19 cellular contexts compared by ENCODE assay signal in genomic region chrX:136658151-136658550, GRCh38. TPM values are rescaled to one million over a fixed set of nuclear protein-coding genes. Genes with fewer than 3 reads are reported as not detected.
A peak's percentile ranks its signal among the peaks of the same experiment; 100 is the strongest.
DNase-seq lines count a peak whose midpoint lies in the region; ATAC-seq lines count a peak whose summit lies in the region.
"Had no signal": no experiment of that assay in that cellular context is flagged by ENCODE, and none has a peak within 500 bp of the region (broad histone marks: within the 10 kb centered on the region; RNA-seq: fewer than 3 reads in every experiment).

No MANE protein-coding gene starts in this region.

- ATAC-seq in T-helper 17 cell (peak; percentile 32), GM21515 (IDR thresholded peaks at IDR 0.05; ENCODE audit: unreplicated experiment) (no peak), GM19463 (IDR thresholded peaks at IDR 0.05; ENCODE audit: unreplicated experiment) (no peak)
- peak; percentile 21 for ATAC-seq in activated naive CD8-positive, alpha-beta T cell treated with anti-CD3 and anti-CD28 coated beads, Interleukin-2, amount 10 ng/mL, durations not matched to agents 7 days and 5 days (ENCODE audit: low read depth)

- H3K36me3 Mint-ChIP-seq in CD4-positive, alpha-beta memory T cell: peaks cover 68 to 91% of the 10 kb centered on the region in 2 donors
- H3K36me3 Mint-ChIP-seq in T-helper 17 cell (ENCODE audit: low read depth): peaks cover 20% of the 10 kb centered on the region
- peaks cover 27% of the 10 kb centered on the region for H3K36me3 Mint-ChIP-seq in activated naive CD8-positive, alpha-beta T cell treated with anti-CD3 and anti-CD28 coated beads, Interleukin-2, amount 10 ng/mL, durations not matched to agents 7 days and 5 days

- H3K27me3 Mint-ChIP-seq in CD4-positive, alpha-beta memory T cell: no peaks in the 10 kb centered on the region
- no peaks in the 10 kb centered on the region for H3K27me3 Mint-ChIP-seq in T-helper 17 cell
- H3K27me3 Mint-ChIP-seq in activated naive CD8-positive, alpha-beta T cell treated with anti-CD3 and anti-CD28 coated beads, Interleukin-2, amount 10 ng/mL, durations not matched to agents 7 days and 5 days: no peaks in the 10 kb centered on the region

- H3K4me2 ChIP-seq in BLaER1: peak overlapping the region; percentile 46

- H4K20me1 ChIP-seq in BLaER1: no peaks in the 10 kb centered on the region; the same call in 1 of the 2 replicates

- H3K36me3 ChIP-seq in BLaER1 (no peaks in the 10 kb centered on the region), MG63 (no peaks in the 10 kb centered on the region)
- H3K36me3 ChIP-seq in CD4-positive, alpha-beta memory T cell (ENCODE audit: insufficient read depth, low read length): peaks cover 50% of the 10 kb centered on the region
- H3K36me3 ChIP-seq: cardiac muscle cell, right atrium auricular region, tibial artery had no signal

- H3K9me3 ChIP-seq in BLaER1 (no peaks in the 10 kb centered on the region), T-helper 17 cell (ENCODE audit: control insufficient read depth, low read length, poor library complexity, severe bottlenecking) (no peaks in the 10 kb centered on the region), MG63 (no peaks in the 10 kb centered on the region)
- H3K9me3 ChIP-seq in CD4-positive, alpha-beta memory T cell (ENCODE audit: control insufficient read depth in 1 of 2, low read length in 2 of 2): no peaks in the 10 kb centered on the region
- H3K9me3 ChIP-seq: right atrium auricular region, tibial artery had no signal

- H3K4me3 Mint-ChIP-seq in CD4-positive, alpha-beta memory T cell: peak overlapping the region; percentile 81 to 99 (median 97)
- H3K4me3 Mint-ChIP-seq in T-helper 17 cell: peak overlapping the region; percentile 96
- peak overlapping the region; percentile 65 for H3K4me3 Mint-ChIP-seq in activated naive CD8-positive, alpha-beta T cell treated with anti-CD3 and anti-CD28 coated beads, Interleukin-2, amount 10 ng/mL, durations not matched to agents 7 days and 5 days
- H3K4me3 Mint-ChIP-seq: H9 had no signal

- peaks cover 7% of the 10 kb centered on the region for H3K4me1 ChIP-seq in BLaER1
- peaks cover 99% of the 10 kb centered on the region for H3K4me1 ChIP-seq in CD4-positive, alpha-beta memory T cell (ENCODE audit: insufficient read depth, low read length)
- H3K4me1 ChIP-seq: right atrium auricular region, tibial artery had no signal

- DNase-seq in CD4-positive, alpha-beta memory T cell: peak in 1 of 5 donors; percentile 41
- no peak for DNase-seq in T-helper 17 cell
- DNase-seq in activated naive CD8-positive, alpha-beta T cell treated with anti-CD3 and anti-CD28 coated beads, Interleukin-2, amount 10 ng/mL, durations not matched to agents 7 days and 5 days: no peak
- no peak for DNase-seq in MG63
- no peak for DNase-seq in ureter (ENCODE audit: low spot score)
- DNase-seq: amniotic stem cell, H9, kidney, NCI-H1105, NCI-H524, tibial artery had no signal

- no peak overlapping the region for H3K4me3 ChIP-seq in BLaER1
- H3K4me3 ChIP-seq in CD4-positive, alpha-beta memory T cell (ENCODE audit: low read length in 2 of 2): peak overlapping the region in 1 of 2 donors; percentile 23
- H3K4me3 ChIP-seq in MG63: no peak overlapping the region
- H3K4me3 ChIP-seq: cardiac muscle cell, lung, right atrium auricular region, tibial artery had no signal

- no peaks in the 10 kb centered on the region for H3K9me3 Mint-ChIP-seq in CD4-positive, alpha-beta memory T cell
- H3K9me3 Mint-ChIP-seq in activated naive CD8-positive, alpha-beta T cell treated with anti-CD3 and anti-CD28 coated beads, Interleukin-2, amount 10 ng/mL, durations not matched to agents 7 days and 5 days: peaks cover 1% of the 10 kb centered on the region

- intact Hi-C loops in CD4-positive, alpha-beta memory T cell (cut with micrococcal nuclease): loop anchor here (2.0 kb wide), 2 partner anchors 17 to 37 kb away; no protein-coding TSS in a partner anchor

- H3K27ac ChIP-seq in BLaER1: no peak overlapping the region
- H3K27ac ChIP-seq in CD4-positive, alpha-beta memory T cell (ENCODE audit: low read depth, low read length): peak overlapping the region; percentile 60
- H3K27ac ChIP-seq: cardiac muscle cell, right atrium auricular region, tibial artery had no signal

- H3K27me3 ChIP-seq in BLaER1 (peaks cover 95% of the 10 kb centered on the region), MG63 (no peaks in the 10 kb centered on the region)
- no peaks in the 10 kb centered on the region for H3K27me3 ChIP-seq in CD4-positive, alpha-beta memory T cell (ENCODE audit: insufficient read depth, low read length)
- H3K27me3 ChIP-seq: cardiac muscle cell, right atrium auricular region, tibial artery had no signal

- peaks cover 57 to 99% (median 70%) of the 10 kb centered on the region in 4 donors for H3K4me1 Mint-ChIP-seq in CD4-positive, alpha-beta memory T cell
- H3K4me1 Mint-ChIP-seq in T-helper 17 cell: peaks cover 46% of the 10 kb centered on the region
- peaks cover 27% of the 10 kb centered on the region for H3K4me1 Mint-ChIP-seq in activated naive CD8-positive, alpha-beta T cell treated with anti-CD3 and anti-CD28 coated beads, Interleukin-2, amount 10 ng/mL, durations not matched to agents 7 days and 5 days

- H3K27ac Mint-ChIP-seq in CD4-positive, alpha-beta memory T cell: peak overlapping the region; percentile 84 to 94 (median 92)
- peak overlapping the region; percentile 77 for H3K27ac Mint-ChIP-seq in T-helper 17 cell
- peak overlapping the region; percentile 34 for H3K27ac Mint-ChIP-seq in activated naive CD8-positive, alpha-beta T cell treated with anti-CD3 and anti-CD28 coated beads, Interleukin-2, amount 10 ng/mL, durations not matched to agents 7 days and 5 days
- H3K27ac Mint-ChIP-seq: H9 had no signal

- POLR2A ChIA-PET in CD4-positive, alpha-beta memory T cell (lab: Charles Lee; ENCODE audit: partially characterized antibody): interaction anchor here (0.8 to 7.0 kb wide), 21 partner anchors 7 to 109 kb away, joined by 3 to 163 read pairs (median 12); no protein-coding TSS in a partner anchor
- POLR2A ChIA-PET in activated naive CD8-positive, alpha-beta T cell treated with anti-CD3 and anti-CD28 coated beads, Interleukin-2, amount 10 ng/mL, durations not matched to agents 7 days and 5 days (lab: Charles Lee): no interaction called here

- CTCF ChIA-PET in CD4-positive, alpha-beta memory T cell (lab: Charles Lee; ENCODE audit: partially characterized antibody): interaction anchor here (0.9 to 2.1 kb wide), 11 partner anchors 8 to 83 kb away, joined by 3 to 10 read pairs (median 3); no protein-coding TSS in a partner anchor

- no peak overlapping the region for H3K9ac ChIP-seq in BLaER1

RNA-seq across cellular contexts. Expression of gene CD40LG, which starts 10.2 kb away (rescaled TPM):
- total RNA-seq in CD4-positive, alpha-beta memory T cell: 10 to 100 TPM; 68.4 to 75.0 TPM
- polyA plus RNA-seq in CD4-positive, alpha-beta memory T cell: 100 to 1,000 TPM; 109 to 137 TPM
- 10 to 100 TPM; 34.8 to 60.7 TPM for total RNA-seq in T-helper 17 cell
- 1 to 10 TPM; 2.5 to 3.7 TPM for total RNA-seq in activated naive CD8-positive, alpha-beta T cell treated with anti-CD3 and anti-CD28 coated beads, Interleukin-2, amount 10 ng/mL, durations not matched to agents 7 days and 5 days
- not detected in 2 replicates for total RNA-seq in MG63 (2014; rRNA removed; shearing (Covaris generic); ENCODE audit: low replicate concordance)
- total RNA-seq in ureter: not detected
- total RNA-seq: cardiac muscle cell, epithelial cell of proximal tubule, H9, myocyte had no signal
- polyA plus RNA-seq: cardiac muscle cell had no signal

Comparison
In these comparisons a context has a peak if more than half of its experiments do, and no peak if none do; other contexts are left out.
1. H3K27ac Mint-ChIP-seq: peak in every context shown above with its lines; median percentile 92 in CD4-positive, alpha-beta memory T cell; 77 in T-helper 17 cell; 34 in activated naive CD8-positive, alpha-beta T cell treated with anti-CD3 and anti-CD28 coated beads, Interleukin-2, amount 10 ng/mL, durations not matched to agents 7 days and 5 days.
2. ATAC-seq: peak in T-helper 17 cell (single experiment) and activated naive CD8-positive, alpha-beta T cell treated with anti-CD3 and anti-CD28 coated beads, Interleukin-2, amount 10 ng/mL, durations not matched to agents 7 days and 5 days (single experiment); none in GM21515 (single experiment) and GM19463 (single experiment).
3. RNA of gene CD40LG, which starts 10.2 kb away (total RNA-seq): 68.4 to 75.0 TPM in CD4-positive, alpha-beta memory T cell and 34.8 to 60.7 TPM in T-helper 17 cell; 2.5 to 3.7 TPM in activated naive CD8-positive, alpha-beta T cell treated with anti-CD3 and anti-CD28 coated beads, Interleukin-2, amount 10 ng/mL, durations not matched to agents 7 days and 5 days, not detected in ureter (single experiment) and not detected in MG63; every median in the first group is over 4 times any median in the second.
4. Peak in every context shown above with its lines, with median percentiles within 50 percentile points of each other: H3K4me3 Mint-ChIP-seq.